38 cellular contexts compared by ENCODE assay signal in genomic region chr3:138975366-138975765, GRCh38. TPM values are rescaled to one million over a fixed set of nuclear protein-coding genes. Genes with fewer than 3 reads are reported as not detected.
"Had no signal": no experiment of that assay in that cellular context is flagged by ENCODE, and none has a peak within 500 bp of the region (broad histone marks: within the 10 kb centered on the region; RNA-seq: fewer than 3 reads in every experiment).

No MANE protein-coding gene starts in this region.

- H3K9me3 ChIP-seq: esophagus muscularis mucosa, gastrocnemius medialis, heart left ventricle had no signal

- H3K4me3 Mint-ChIP-seq: activated CD4-positive, alpha-beta memory T cell treated with anti-CD3 and anti-CD28 coated beads for 36 hours; activated CD4-positive, alpha-beta T cell treated with anti-CD3 and anti-CD28 coated beads for 36 hours; activated CD4-positive, alpha-beta T cell treated with anti-CD3 and anti-CD28 coated beads, Interleukin-2, amount 10 ng/mL, durations not matched to agents 24 days and 14 days; activated CD8-positive, alpha-beta memory T cell treated with anti-CD3 and anti-CD28 coated beads, Interleukin-2, amount 10 ng/mL, durations not matched to agents 7 days and 5 days; activated CD8-positive, alpha-beta T cell treated with anti-CD3 and anti-CD28 coated beads, Interleukin-2, amount 10 ng/mL, durations not matched to agents 7 days and 5 days; activated naive CD8-positive, alpha-beta T cell; activated T-helper 17 cell treated with anti-CD3 and anti-CD28 coated beads, Interleukin-2, amount 50 U/mL, for 72 hours; effector memory CD8-positive, alpha-beta T cell; T-helper 17 cell; T-helper 2 cell treated with Interferon-gamma antibody and Interleukin-4, amounts not matched to agents 5 μg/mL and 100 μg/mL, for 36 hours had no signal

- ATAC-seq: activated CD4-positive, alpha-beta T cell treated with anti-CD3 and anti-CD28 coated beads for 36 hours; activated CD8-positive, alpha-beta memory T cell treated with anti-CD3 and anti-CD28 coated beads, Interleukin-2, amount 10 ng/mL, durations not matched to agents 7 days and 5 days; activated CD8-positive, alpha-beta T cell treated with anti-CD3 and anti-CD28 coated beads, Interleukin-2, amount 10 ng/mL, durations not matched to agents 7 days and 5 days; activated T-helper 17 cell treated with anti-CD3 and anti-CD28 coated beads, Interleukin-2, amount 50 U/mL, for 72 hours; effector memory CD8-positive, alpha-beta T cell; gastrocnemius medialis; heart left ventricle; T-helper 17 cell had no signal

- DNase-seq: activated CD4-positive, alpha-beta memory T cell treated with anti-CD3 and anti-CD28 coated beads for 36 hours; activated CD4-positive, alpha-beta T cell treated with anti-CD3 and anti-CD28 coated beads for 36 hours; activated CD4-positive, alpha-beta T cell treated with anti-CD3 and anti-CD28 coated beads, Interleukin-2, amount 10 ng/mL, durations not matched to agents 24 days and 14 days; activated CD4-positive, CD25-positive, alpha-beta regulatory T cell; activated CD4-positive, CD25-positive, alpha-beta regulatory T cell treated with anti-CD3 and anti-CD28 coated beads, Interleukin-2, amount 50 U/mL, for 72 hours; activated CD8-positive, alpha-beta memory T cell treated with anti-CD3 and anti-CD28 coated beads, Interleukin-2, amount 10 ng/mL, durations not matched to agents 7 days and 5 days; activated CD8-positive, alpha-beta memory T cell treated with anti-CD3 and anti-CD28 coated beads, Interleukin-2, amount 50 U/mL, for 4 hours; activated CD8-positive, alpha-beta T cell treated with anti-CD3 and anti-CD28 coated beads, Interleukin-2, amount 10 ng/mL, durations not matched to agents 7 days and 5 days; activated effector memory CD4-positive, alpha-beta T cell treated with Interleukin-2 at 50 U/mL for 16 hours; activated gamma-delta T cell treated with Interleukin-2 at 50 U/mL for 16 hours; activated naive CD4-positive, alpha-beta T cell treated with anti-CD3 and anti-CD28 coated beads, Interleukin-2, amount 50 U/mL, for 16 hours; activated naive CD4-positive, alpha-beta T cell treated with Interleukin-2 at 50 U/mL for 16 hours; activated T-cell treated with anti-CD3 and anti-CD28 coated beads, Interleukin-2, amount 50 U/mL, for 1 hour; amniotic stem cell; anterior cingulate cortex; brain microvascular endothelial cell; caudate nucleus; cortex of kidney; dermis blood vessel endothelial cell; effector CD4-positive, alpha-beta T cell; effector memory CD8-positive, alpha-beta T cell; erythroblast; foreskin keratinocyte; gastrocnemius medialis; glutamatergic neuron; heart left ventricle; T-helper 1 cell; T-helper 17 cell; T1000 had no signal

- H3K4me1 Mint-ChIP-seq: activated CD4-positive, alpha-beta T cell treated with anti-CD3 and anti-CD28 coated beads for 36 hours; activated CD4-positive, alpha-beta T cell treated with anti-CD3 and anti-CD28 coated beads, Interleukin-2, amount 10 ng/mL, durations not matched to agents 24 days and 14 days; activated CD8-positive, alpha-beta memory T cell treated with anti-CD3 and anti-CD28 coated beads, Interleukin-2, amount 10 ng/mL, durations not matched to agents 7 days and 5 days; activated T-helper 17 cell treated with anti-CD3 and anti-CD28 coated beads, Interleukin-2, amount 50 U/mL, for 72 hours; T-helper 17 cell had no signal

- H3K27ac ChIP-seq: brain microvascular endothelial cell, esophagus muscularis mucosa, foreskin keratinocyte, gastrocnemius medialis, heart left ventricle had no signal

- H3K27me3 ChIP-seq: brain microvascular endothelial cell, foreskin keratinocyte, gastrocnemius medialis had no signal

- H3K4me3 ChIP-seq: esophagus muscularis mucosa, gastrocnemius medialis, heart left ventricle had no signal

- H3K9me3 Mint-ChIP-seq: activated CD4-positive, alpha-beta memory T cell treated with anti-CD3 and anti-CD28 coated beads for 36 hours; activated CD4-positive, alpha-beta T cell treated with anti-CD3 and anti-CD28 coated beads, Interleukin-2, amount 10 ng/mL, durations not matched to agents 24 days and 14 days; activated T-helper 17 cell treated with anti-CD3 and anti-CD28 coated beads, Interleukin-2, amount 50 U/mL, for 72 hours; effector memory CD8-positive, alpha-beta T cell; T-helper 2 cell treated with Interferon-gamma antibody and Interleukin-4, amounts not matched to agents 5 μg/mL and 100 μg/mL, for 36 hours had no signal

- H3K27ac Mint-ChIP-seq: activated CD4-positive, alpha-beta memory T cell treated with anti-CD3 and anti-CD28 coated beads for 36 hours; activated CD4-positive, alpha-beta T cell treated with anti-CD3 and anti-CD28 coated beads for 36 hours; activated CD4-positive, alpha-beta T cell treated with anti-CD3 and anti-CD28 coated beads, Interleukin-2, amount 10 ng/mL, durations not matched to agents 24 days and 14 days; activated CD8-positive, alpha-beta memory T cell treated with anti-CD3 and anti-CD28 coated beads, Interleukin-2, amount 10 ng/mL, durations not matched to agents 7 days and 5 days; activated CD8-positive, alpha-beta T cell treated with anti-CD3 and anti-CD28 coated beads, Interleukin-2, amount 10 ng/mL, durations not matched to agents 7 days and 5 days; activated naive CD8-positive, alpha-beta T cell; activated T-helper 17 cell treated with anti-CD3 and anti-CD28 coated beads, Interleukin-2, amount 50 U/mL, for 72 hours; effector memory CD8-positive, alpha-beta T cell; T-helper 17 cell; T-helper 2 cell treated with Interferon-gamma antibody and Interleukin-4, amounts not matched to agents 5 μg/mL and 100 μg/mL, for 36 hours had no signal

- H3K4me1 ChIP-seq: foreskin keratinocyte, gastrocnemius medialis had no signal

- H3K36me3 Mint-ChIP-seq: activated CD4-positive, alpha-beta memory T cell treated with anti-CD3 and anti-CD28 coated beads for 36 hours; activated CD8-positive, alpha-beta memory T cell treated with anti-CD3 and anti-CD28 coated beads, Interleukin-2, amount 10 ng/mL, durations not matched to agents 7 days and 5 days; activated naive CD8-positive, alpha-beta T cell had no signal

- H3K36me3 ChIP-seq: brain microvascular endothelial cell, esophagus muscularis mucosa, gastrocnemius medialis, heart left ventricle had no signal

RNA-seq across cellular contexts. Expression of gene FOXL2NB, which starts 28.3 kb away (rescaled TPM):
- total RNA-seq: activated CD4-positive, alpha-beta memory T cell treated with anti-CD3 and anti-CD28 coated beads for 36 hours; activated CD4-positive, alpha-beta T cell treated with anti-CD3 and anti-CD28 coated beads for 36 hours; activated CD4-positive, alpha-beta T cell treated with anti-CD3 and anti-CD28 coated beads, Interleukin-2, amount 10 ng/mL, durations not matched to agents 24 days and 14 days; activated CD8-positive, alpha-beta memory T cell treated with anti-CD3 and anti-CD28 coated beads for 36 hours; activated CD8-positive, alpha-beta memory T cell treated with anti-CD3 and anti-CD28 coated beads, Interleukin-2, amount 10 ng/mL, durations not matched to agents 7 days and 5 days; activated CD8-positive, alpha-beta T cell treated with anti-CD3 and anti-CD28 coated beads, Interleukin-2, amount 10 ng/mL, durations not matched to agents 7 days and 5 days; activated T-helper 17 cell treated with anti-CD3 and anti-CD28 coated beads, Interleukin-2, amount 50 U/mL, for 72 hours; esophagus muscularis mucosa; gastrocnemius medialis; T-helper 17 cell had no signal
- polyA plus RNA-seq: heart left ventricle had no signal

RNA-seq across cellular contexts. Expression of gene FOXL2, which starts 28.4 kb away (rescaled TPM):
- total RNA-seq: activated CD4-positive, alpha-beta memory T cell treated with anti-CD3 and anti-CD28 coated beads for 36 hours; activated CD4-positive, alpha-beta T cell treated with anti-CD3 and anti-CD28 coated beads for 36 hours; activated CD4-positive, alpha-beta T cell treated with anti-CD3 and anti-CD28 coated beads, Interleukin-2, amount 10 ng/mL, durations not matched to agents 24 days and 14 days; activated CD8-positive, alpha-beta T cell treated with anti-CD3 and anti-CD28 coated beads, Interleukin-2, amount 10 ng/mL, durations not matched to agents 7 days and 5 days; activated T-helper 17 cell treated with anti-CD3 and anti-CD28 coated beads, Interleukin-2, amount 50 U/mL, for 72 hours; dermis blood vessel endothelial cell; gastrocnemius medialis; heart left ventricle; T-helper 17 cell had no signal
- polyA plus RNA-seq: heart left ventricle had no signal

RNA-seq across cellular contexts. Expression of gene PRR23A, which starts 30.7 kb away (rescaled TPM):
- total RNA-seq: activated CD4-positive, alpha-beta memory T cell treated with anti-CD3 and anti-CD28 coated beads for 36 hours; activated CD4-positive, alpha-beta T cell treated with anti-CD3 and anti-CD28 coated beads for 36 hours; activated CD4-positive, alpha-beta T cell treated with anti-CD3 and anti-CD28 coated beads, Interleukin-2, amount 10 ng/mL, durations not matched to agents 24 days and 14 days; activated CD8-positive, alpha-beta memory T cell treated with anti-CD3 and anti-CD28 coated beads for 36 hours; activated CD8-positive, alpha-beta memory T cell treated with anti-CD3 and anti-CD28 coated beads, Interleukin-2, amount 10 ng/mL, durations not matched to agents 7 days and 5 days; activated CD8-positive, alpha-beta T cell treated with anti-CD3 and anti-CD28 coated beads, Interleukin-2, amount 10 ng/mL, durations not matched to agents 7 days and 5 days; activated T-helper 17 cell treated with anti-CD3 and anti-CD28 coated beads, Interleukin-2, amount 50 U/mL, for 72 hours; astrocyte; bronchial epithelial cell; chondrocyte; dermis blood vessel endothelial cell; esophagus muscularis mucosa; foreskin keratinocyte; gastrocnemius medialis; heart left ventricle; T-helper 17 cell had no signal
- polyA plus RNA-seq: adipose tissue, foreskin keratinocyte, heart left ventricle had no signal

RNA-seq across cellular contexts. Expression of gene PRR23B, which starts 45.4 kb away (rescaled TPM):
- total RNA-seq: activated CD4-positive, alpha-beta memory T cell treated with anti-CD3 and anti-CD28 coated beads for 36 hours; activated CD4-positive, alpha-beta T cell treated with anti-CD3 and anti-CD28 coated beads for 36 hours; activated CD4-positive, alpha-beta T cell treated with anti-CD3 and anti-CD28 coated beads, Interleukin-2, amount 10 ng/mL, durations not matched to agents 24 days and 14 days; activated CD8-positive, alpha-beta memory T cell treated with anti-CD3 and anti-CD28 coated beads for 36 hours; activated CD8-positive, alpha-beta memory T cell treated with anti-CD3 and anti-CD28 coated beads, Interleukin-2, amount 10 ng/mL, durations not matched to agents 7 days and 5 days; activated CD8-positive, alpha-beta T cell treated with anti-CD3 and anti-CD28 coated beads, Interleukin-2, amount 10 ng/mL, durations not matched to agents 7 days and 5 days; activated T-helper 17 cell treated with anti-CD3 and anti-CD28 coated beads, Interleukin-2, amount 50 U/mL, for 72 hours; astrocyte; bronchial epithelial cell; chondrocyte; dermis blood vessel endothelial cell; esophagus muscularis mucosa; foreskin keratinocyte; gastrocnemius medialis; heart left ventricle; T-helper 17 cell had no signal
- polyA plus RNA-seq: adipose tissue, foreskin keratinocyte, heart left ventricle had no signal
